10 cellular contexts compared by ENCODE assay signal in genomic region chr15:98728811-98729160, GRCh38.
A peak's percentile ranks its signal among the peaks of the same experiment; 100 is the strongest.
DNase-seq lines count a peak whose midpoint lies in the region; ATAC-seq and TF ChIP-seq lines count a peak whose summit lies in the region.
"Had no signal": no experiment of that assay in that cellular context is flagged by ENCODE, and none has a peak within 500 bp of the region (broad histone marks: within the 10 kb centered on the region; RNA-seq: fewer than 3 reads in every experiment).

No MANE protein-coding gene starts in this region.

- H3K27me3 ChIP-seq in HUES64 (ENCODE audit: insufficient read depth, low read length): no peaks in the 10 kb centered on the region
- H3K27me3 ChIP-seq in mammary epithelial cell (ENCODE audit: insufficient read depth, low read length): no peaks in the 10 kb centered on the region
- H3K27me3 ChIP-seq in mesenchymal stem cell (ENCODE audit: control insufficient read depth in 1 of 2, insufficient read depth in 1 of 2, low read length in 2 of 2): no peaks in the 10 kb centered on the region
- H3K27me3 ChIP-seq in suprapubic skin: no peaks in the 10 kb centered on the region

- no peak overlapping the region for H3K27ac Mint-ChIP-seq in activated T-helper 1 cell treated with anti-CD3 and anti-CD28 coated beads, Interleukin-12 subunit alpha, Interleukin-12 subunit beta, Interleukin-2, Interleukin-4 antibody, amounts not matched to agents 30 ng/mL and 10 ng/mL and 1 ng/mL, durations not matched to agents 14 hours and 24 hours and 36 hours

- no peak overlapping the region for H3K14ac ChIP-seq in mesenchymal stem cell (ENCODE audit: low read length in 2 of 2)

- no peak overlapping the region for H3K4me3 Mint-ChIP-seq in activated T-helper 1 cell treated with anti-CD3 and anti-CD28 coated beads, Interleukin-12 subunit alpha, Interleukin-12 subunit beta, Interleukin-2, Interleukin-4 antibody, amounts not matched to agents 30 ng/mL and 10 ng/mL and 1 ng/mL, durations not matched to agents 14 hours and 24 hours and 36 hours

- peaks cover 17% of the 10 kb centered on the region for H3K79me1 ChIP-seq in mesenchymal stem cell (replicated peaks; ENCODE audit: low read length, poor library complexity, severe bottlenecking)

- H3K23ac ChIP-seq in mesenchymal stem cell (ENCODE audit: low read length in 2 of 2): no peak overlapping the region

- H4K8ac ChIP-seq in mesenchymal stem cell (ENCODE audit: low read length): no peak overlapping the region

- H3K9ac ChIP-seq in HUES64 (ENCODE audit: low read depth, low read length) (no peak overlapping the region), mammary epithelial cell (ENCODE audit: insufficient read depth, low read length) (peak overlapping the region; percentile 75), mesenchymal stem cell (ENCODE audit: low read length) (peak overlapping the region; percentile 89)

- H3K36me3 ChIP-seq in HUES64 (ENCODE audit: insufficient read depth, low read length): no peaks in the 10 kb centered on the region
- no peaks in the 10 kb centered on the region for H3K36me3 ChIP-seq in mammary epithelial cell (ENCODE audit: insufficient read depth, low read length)
- no peaks in the 10 kb centered on the region for H3K36me3 ChIP-seq in mesenchymal stem cell (ENCODE audit: control insufficient read depth in 1 of 2, insufficient read depth in 2 of 2, low read depth in 1 of 2, low read length in 2 of 2)
- H3K36me3 ChIP-seq in suprapubic skin: no peaks in the 10 kb centered on the region

- H4K20me1 ChIP-seq in mammary epithelial cell (ENCODE audit: insufficient read depth, low read length): no peaks in the 10 kb centered on the region

- H3K79me2 ChIP-seq in mammary epithelial cell (ENCODE audit: insufficient read depth, low read length): peaks cover 85% of the 10 kb centered on the region

- H2AK5ac ChIP-seq in mesenchymal stem cell (ENCODE audit: low read length, severe bottlenecking): peak overlapping the region; percentile 100

- TF ChIP-seq POLR2A in suprapubic skin (IDR thresholded peaks at IDR 0.05): no peak

- no peaks in the 10 kb centered on the region for H3K9me3 Mint-ChIP-seq in activated T-helper 1 cell treated with anti-CD3 and anti-CD28 coated beads, Interleukin-12 subunit alpha, Interleukin-12 subunit beta, Interleukin-2, Interleukin-4 antibody, amounts not matched to agents 30 ng/mL and 10 ng/mL and 1 ng/mL, durations not matched to agents 14 hours and 24 hours and 36 hours

- in situ Hi-C loops in mammary epithelial cell (cut with MboI; ENCODE audit: low sequenced_read_pairs in 2 of 2): no loop called here

- H3K4me3 ChIP-seq in HUES64 (ENCODE audit: low read length) (no peak overlapping the region), mammary epithelial cell (replicated peaks in 1 of 3; ENCODE audit: insufficient read depth in 1 of 3, low read depth in 2 of 3, low read length in 3 of 3) (no peak overlapping the region), mesenchymal stem cell (ENCODE audit: insufficient read depth in 1 of 2, low read depth in 1 of 2, low read length in 2 of 2) (no peak overlapping the region), suprapubic skin (no peak overlapping the region)

- H3K4ac ChIP-seq in mesenchymal stem cell (ENCODE audit: low read depth in 1 of 2, low read length in 2 of 2): peak overlapping the region in 1 of 2 experiments; percentile 92

- no peaks in the 10 kb centered on the region for H3K4me1 Mint-ChIP-seq in activated T-helper 1 cell treated with anti-CD3 and anti-CD28 coated beads, Interleukin-12 subunit alpha, Interleukin-12 subunit beta, Interleukin-2, Interleukin-4 antibody, amounts not matched to agents 30 ng/mL and 10 ng/mL and 1 ng/mL, durations not matched to agents 14 hours and 24 hours and 36 hours (ENCODE audit: low read depth)

- no peak for TF ChIP-seq CTCF in mammary epithelial cell (conservative IDR thresholded peaks at IDR 0.05 in 1 of 2, IDR thresholded peaks at IDR 0.05 in 1 of 2; ENCODE audit: extremely low read depth in 1 of 2, insufficient read depth in 1 of 2, low read depth in 1 of 2, low read length in 2 of 2)
- TF ChIP-seq CTCF in suprapubic skin (IDR thresholded peaks at IDR 0.05): no peak

- peak overlapping the region; percentile 91 for H4K91ac ChIP-seq in mesenchymal stem cell (ENCODE audit: low read length)

- 67% methylated on average over 2 of the region's 2 CpGs for WGBS in HUES64
- 4% methylated on average over 2 of the region's 2 CpGs for WGBS in mammary epithelial cell (ENCODE audit: low coverage, missing lambda C conversion rate)
- 29% methylated on average over 2 of the region's 2 CpGs for WGBS in mesenchymal stem cell
- 37% methylated on average over 2 of the region's 2 CpGs for WGBS in suprapubic skin

- peak overlapping the region; percentile 96 to 99 for H2BK12ac ChIP-seq in mesenchymal stem cell (ENCODE audit: low read length in 2 of 2)

- H3K4me2 ChIP-seq in mammary epithelial cell (ENCODE audit: insufficient read depth, low read depth, low read length) (peak overlapping the region; percentile 79), mesenchymal stem cell (ENCODE audit: low read length, poor library complexity, severe bottlenecking) (no peak overlapping the region)

- TF ChIP-seq EP300 in suprapubic skin (IDR thresholded peaks at IDR 0.05): no peak

- ATAC-seq in GM21390 (IDR thresholded peaks at IDR 0.05; ENCODE audit: unreplicated experiment): no peak

- CTCF ChIA-PET in mammary epithelial cell (lab: Charles Lee; ENCODE audit: low non-redundant PET): no interaction called here

- no peak overlapping the region for H2AFZ ChIP-seq in mammary epithelial cell (ENCODE audit: low read depth, low read length)
- no peak overlapping the region for H2AFZ ChIP-seq in mesenchymal stem cell (ENCODE audit: low read depth, low read length)

- no peaks in the 10 kb centered on the region for H3K27me3 Mint-ChIP-seq in activated T-helper 1 cell treated with anti-CD3 and anti-CD28 coated beads, Interleukin-12 subunit alpha, Interleukin-12 subunit beta, Interleukin-2, Interleukin-4 antibody, amounts not matched to agents 30 ng/mL and 10 ng/mL and 1 ng/mL, durations not matched to agents 14 hours and 24 hours and 36 hours (ENCODE audit: insufficient read depth)

- H3K4me1 ChIP-seq in HUES64 (ENCODE audit: insufficient read depth, low read length) (peaks cover 62% of the 10 kb centered on the region), mammary epithelial cell (ENCODE audit: insufficient read depth, low read length) (peaks cover 39% of the 10 kb centered on the region), mesenchymal stem cell (ENCODE audit: control insufficient read depth, insufficient read depth, low read depth, low read length) (peaks cover 41% of the 10 kb centered on the region), suprapubic skin (peaks cover 41% of the 10 kb centered on the region)

- DNase-seq in mammary epithelial cell: no peak
- no peak for DNase-seq in mesenchymal stem cell
- no peak for DNase-seq in suprapubic skin (ENCODE audit: low spot score in 2 of 2)
- no peak for DNase-seq in hepatic stellate cell (ENCODE audit: low spot score)
- no peak for DNase-seq in GF-D8 (lab: John Stamatoyannopoulos, UW)
- no peak for DNase-seq in activated T-helper 1 cell treated with anti-CD3 and anti-CD28 coated beads, Interleukin-12 subunit alpha, Interleukin-12 subunit beta, Interleukin-2, Interleukin-4 antibody, amounts not matched to agents 30 ng/mL and 10 ng/mL and 1 ng/mL, durations not matched to agents 14 hours and 24 hours and 36 hours (ENCODE audit: low spot score)
- DNase-seq: GOT3, Karpas-422 had no signal

- dilution Hi-C loops in mammary epithelial cell (cut with HindIII; ENCODE audit: low sequenced_read_pairs): no loop called here

- H3K9me3 ChIP-seq in HUES64 (ENCODE audit: insufficient read depth, low read depth, low read length): no peaks in the 10 kb centered on the region
- H3K9me3 ChIP-seq in mammary epithelial cell (replicated peaks; ENCODE audit: insufficient read depth, low read length): no peaks in the 10 kb centered on the region
- H3K9me3 ChIP-seq in mesenchymal stem cell (ENCODE audit: control insufficient read depth, low read length): no peaks in the 10 kb centered on the region
- no peaks in the 10 kb centered on the region for H3K9me3 ChIP-seq in suprapubic skin

- BruUV-seq in mammary epithelial cell (replicated peaks; lab: Mats Ljungman, UMichigan): no TSS peak

- H3K27ac ChIP-seq in HUES64 (ENCODE audit: low read depth, low read length) (peak overlapping the region; percentile 89; the same call in 1 of the 2 replicates), mammary epithelial cell (ENCODE audit: insufficient read depth, low read depth, low read length) (peak overlapping the region; percentile 98), mesenchymal stem cell (ENCODE audit: low read length, poor library complexity, severe bottlenecking) (peak overlapping the region; percentile 99), suprapubic skin (peak overlapping the region; percentile 85)

- H2BK15ac ChIP-seq in mesenchymal stem cell (ENCODE audit: low read depth, poor library complexity, severe bottlenecking): no peak overlapping the region

- intact Hi-C loops in mammary epithelial cell (cut with micrococcal nuclease): loop anchor here (5.0 kb wide), 1 partner anchor 46 kb away; no protein-coding TSS in a partner anchor
- intact Hi-C loops in activated T-helper 1 cell treated with anti-CD3 and anti-CD28 coated beads, Interleukin-12 subunit alpha, Interleukin-12 subunit beta, Interleukin-2, Interleukin-4 antibody, amounts not matched to agents 30 ng/mL and 10 ng/mL and 1 ng/mL, durations not matched to agents 14 hours and 24 hours and 36 hours (cut with micrococcal nuclease): no loop called here

- peaks cover 2% of the 10 kb centered on the region for H3K36me3 Mint-ChIP-seq in activated T-helper 1 cell treated with anti-CD3 and anti-CD28 coated beads, Interleukin-12 subunit alpha, Interleukin-12 subunit beta, Interleukin-2, Interleukin-4 antibody, amounts not matched to agents 30 ng/mL and 10 ng/mL and 1 ng/mL, durations not matched to agents 14 hours and 24 hours and 36 hours (ENCODE audit: low read depth)

- peak overlapping the region; percentile 79 to 97 for H3K18ac ChIP-seq in mesenchymal stem cell (ENCODE audit: low read depth in 1 of 2, low read length in 2 of 2)

- peak overlapping the region; percentile 97 for H2BK5ac ChIP-seq in mesenchymal stem cell (ENCODE audit: low read depth, low read length, poor library complexity, severe bottlenecking)

- no peak overlapping the region for H2BK120ac ChIP-seq in mesenchymal stem cell (ENCODE audit: low read depth, low read length)
